ENCODE assay signal across 8 cellular contexts in genomic region chr15:34241376-34242350, GRCh38. TPM values are rescaled to one million over a fixed set of nuclear protein-coding genes. Genes with fewer than 3 reads are reported as not detected.
DNase-seq lines count a peak whose midpoint lies in the region; ATAC-seq and TF ChIP-seq lines count a peak whose summit lies in the region.

No MANE protein-coding gene starts in this region.

- H3K9me3 Mint-ChIP-seq in progenitor cell of endocrine pancreas (ENCODE audit: low read depth): no peaks in the 10 kb centered on the region

- H3K9me2 ChIP-seq in Karpas-422 (replicated peaks; ENCODE audit: insufficient read depth, low read length): no peaks in the 10 kb centered on the region

- no peaks in the 10 kb centered on the region for H3K27me3 Mint-ChIP-seq in progenitor cell of endocrine pancreas

- no peak overlapping the region for H3K4me3 Mint-ChIP-seq in progenitor cell of endocrine pancreas (ENCODE audit: low read depth)

- H3K4me3 ChIP-seq in Karpas-422 (ENCODE audit: low read length) (no peak overlapping the region), fibroblast of villous mesenchyme (ENCODE audit: low read depth, low read length) (no peak overlapping the region)

- no peaks in the 10 kb centered on the region; the same call in 1 of the 2 replicates for H3K27me3 ChIP-seq in Karpas-422 (ENCODE audit: low read length)

- no peak overlapping the region for H3K27ac ChIP-seq in Karpas-422 (ENCODE audit: low read length)

- intact Hi-C loops in posterior cingulate gyrus (cut with DNase I): no loop called here

- peak; percentile 74 for TF ChIP-seq CTCF in GM12872 (IDR thresholded peaks at IDR 0.05; ENCODE audit: insufficient read depth, low read depth, low read length)
- peak; percentile 80 for TF ChIP-seq CTCF in fibroblast of villous mesenchyme (IDR thresholded peaks at IDR 0.05; ENCODE audit: insufficient read depth, low read depth, low read length)
- peak; percentile 73 for TF ChIP-seq CTCF in progenitor cell of endocrine pancreas (IDR thresholded peaks at IDR 0.05; ENCODE audit: unreplicated experiment)

- no peak overlapping the region for H2AFZ ChIP-seq in Karpas-422 (ENCODE audit: low read length)

- no peaks in the 10 kb centered on the region for H3K36me3 ChIP-seq in Karpas-422 (ENCODE audit: insufficient read depth, low read length)

- H3K4me1 ChIP-seq in Karpas-422 (ENCODE audit: low read length): no peaks in the 10 kb centered on the region

- no peak for ATAC-seq in GM18873 (IDR thresholded peaks at IDR 0.05; ENCODE audit: low FRiP score, unreplicated experiment)

- no peak overlapping the region for H3K9ac ChIP-seq in Karpas-422 (ENCODE audit: low read length)

- H3K4me2 ChIP-seq in Karpas-422 (ENCODE audit: low read depth, low read length, poor library complexity, severe bottlenecking): no peak overlapping the region

- DNase-seq in AML-193 (lab: John Stamatoyannopoulos, UW) (peak; percentile 59 to 60), Karpas-422 (peak; percentile 76), fibroblast of villous mesenchyme (ENCODE audit: low read depth) (peak; percentile 48), progenitor cell of endocrine pancreas (ENCODE audit: low spot score, unreplicated experiment) (no peak), posterior cingulate gyrus (no peak)
- peak; percentile 12 for DNase-seq in activated CD4-positive, alpha-beta T cell treated with anti-CD3 and anti-CD28 coated beads, Interleukin-2, amount 50 U/mL, for 1 hour

- H4K20me1 ChIP-seq in Karpas-422 (ENCODE audit: insufficient read depth, low read depth, low read length): no peaks in the 10 kb centered on the region

- H3K79me2 ChIP-seq in Karpas-422 (ENCODE audit: low read length): no peaks in the 10 kb centered on the region

- H3K36me3 Mint-ChIP-seq in progenitor cell of endocrine pancreas (ENCODE audit: insufficient read depth): peaks cover 4% of the 10 kb centered on the region

- H3K4me1 Mint-ChIP-seq in progenitor cell of endocrine pancreas (ENCODE audit: low read depth): no peaks in the 10 kb centered on the region

- H3K9me3 ChIP-seq in Karpas-422 (ENCODE audit: low read length): no peaks in the 10 kb centered on the region

- H3K27ac Mint-ChIP-seq in progenitor cell of endocrine pancreas: no peak overlapping the region

RNA-seq across cellular contexts. Expression of gene EMC4, which starts 16.8 kb away (rescaled TPM):
- total RNA-seq in Karpas-422 (2014; rRNA removed; shearing (Covaris generic); ENCODE audit: low replicate concordance): 94.0 and 217 TPM in 2 replicates
- total RNA-seq in fibroblast of villous mesenchyme (120 and 149 TPM in 2 replicates), progenitor cell of endocrine pancreas (97.8 and 101 TPM in 2 replicates)

RNA-seq across cellular contexts. Expression of gene KATNBL1, which starts 31.8 kb away (rescaled TPM):
- total RNA-seq in Karpas-422 (2014; rRNA removed; shearing (Covaris generic); ENCODE audit: low replicate concordance): 29.0 and 61.3 TPM in 2 replicates
- total RNA-seq in fibroblast of villous mesenchyme: 53.8 and 70.4 TPM in 2 replicates
- total RNA-seq in progenitor cell of endocrine pancreas: 63.0 and 71.4 TPM in 2 replicates

Comparison
In these comparisons a context has a peak if more than half of its experiments do, and no peak if none do; other contexts are left out.
1. DNase-seq: peak in AML-193 (2 of 2), Karpas-422 (single experiment), activated CD4-positive, alpha-beta T cell treated with anti-CD3 and anti-CD28 coated beads, Interleukin-2, amount 50 U/mL, for 1 hour (single experiment) and fibroblast of villous mesenchyme (single experiment); none in progenitor cell of endocrine pancreas (single experiment) and posterior cingulate gyrus (0 of 10).
2. Peak in every context shown above with its lines, with median percentiles within 50 percentile points of each other: CTCF ChIP-seq.